ENCODE assay signal across 8 cellular contexts in the genomic region with DNA sequence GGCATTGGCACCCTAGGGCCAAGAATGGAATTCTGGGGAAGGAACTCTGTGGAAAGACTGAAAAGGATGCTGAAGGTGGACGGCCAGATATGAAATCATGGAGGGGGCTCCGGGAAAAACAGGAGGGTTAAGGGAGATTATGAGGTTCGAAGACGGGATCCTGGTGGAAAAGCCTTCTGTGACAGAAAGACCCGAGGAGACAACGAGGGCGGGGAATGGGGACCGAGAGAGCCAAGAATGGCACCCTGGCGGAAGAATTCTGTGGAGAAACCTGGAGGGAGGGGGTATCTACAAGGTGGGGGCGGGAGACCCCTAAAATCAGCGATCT. TPM values are rescaled to one million over a fixed set of nuclear protein-coding genes. Genes with fewer than 3 reads are reported as not detected.
DNase-seq lines count a peak whose midpoint lies in the region; ATAC-seq and TF ChIP-seq lines count a peak whose summit lies in the region.

No MANE protein-coding gene starts in this region.

- peaks cover 8% of the 10 kb centered on the region for H3K27me3 Mint-ChIP-seq in activated naive CD4-positive, alpha-beta T cell treated with anti-CD3 and anti-CD28 coated beads, Interleukin-2, amount 10 ng/mL, durations not matched to agents 7 days and 5 days
- no peaks in the 10 kb centered on the region for H3K27me3 Mint-ChIP-seq in activated naive CD8-positive, alpha-beta T cell

- peak overlapping the region; percentile 93 for H3K4me3 Mint-ChIP-seq in activated naive CD4-positive, alpha-beta T cell treated with anti-CD3 and anti-CD28 coated beads, Interleukin-2, amount 10 ng/mL, durations not matched to agents 7 days and 5 days
- H3K4me3 Mint-ChIP-seq in activated naive CD8-positive, alpha-beta T cell: peak overlapping the region; percentile 98

- peaks cover 31% of the 10 kb centered on the region for H3K36me3 Mint-ChIP-seq in activated naive CD4-positive, alpha-beta T cell treated with anti-CD3 and anti-CD28 coated beads, Interleukin-2, amount 10 ng/mL, durations not matched to agents 7 days and 5 days
- peaks cover 13% of the 10 kb centered on the region for H3K36me3 Mint-ChIP-seq in activated naive CD8-positive, alpha-beta T cell

- peak overlapping the region; percentile 92 for H3K27ac Mint-ChIP-seq in activated naive CD4-positive, alpha-beta T cell treated with anti-CD3 and anti-CD28 coated beads, Interleukin-2, amount 10 ng/mL, durations not matched to agents 7 days and 5 days
- peak overlapping the region; percentile 96 for H3K27ac Mint-ChIP-seq in activated naive CD8-positive, alpha-beta T cell

- 0 to 1% methylated on average over 11 of the region's 11 CpGs for WGBS in lower leg skin, 2 donors
- 0% methylated on average over 11 of the region's 11 CpGs for WGBS in urinary bladder

- no peak for TF ChIP-seq POLR2A in lower leg skin (IDR thresholded peaks at IDR 0.05)

- H3K9me3 Mint-ChIP-seq in activated naive CD4-positive, alpha-beta T cell treated with anti-CD3 and anti-CD28 coated beads, Interleukin-2, amount 10 ng/mL, durations not matched to agents 7 days and 5 days: no peaks in the 10 kb centered on the region
- no peaks in the 10 kb centered on the region for H3K9me3 Mint-ChIP-seq in activated naive CD8-positive, alpha-beta T cell (ENCODE audit: low read depth)

- CTCF ChIA-PET in activated naive CD4-positive, alpha-beta T cell treated with anti-CD3 and anti-CD28 coated beads, Interleukin-2, amount 10 ng/mL, durations not matched to agents 7 days and 5 days (lab: Charles Lee): no interaction called here

- no peak for DNase-seq in activated naive CD4-positive, alpha-beta T cell treated with anti-CD3 and anti-CD28 coated beads, Interleukin-2, amount 10 ng/mL, durations not matched to agents 7 days and 5 days
- no peak for DNase-seq in activated naive CD4-positive, alpha-beta T cell treated with Interleukin-2 at 50 U/mL for 16 hours
- no peak for DNase-seq in lower leg skin (ENCODE audit: low spot score in 2 of 2)
- no peak for DNase-seq in stimulated activated CD4-positive, alpha-beta T cell treated with anti-CD3 and anti-CD28 coated beads, Interleukin-12 subunit alpha, Interleukin-12 subunit beta, amount 100 ng/mL, for 4 hours
- DNase-seq in NCI-H1417 (lab: John Stamatoyannopoulos, UW): no peak

- no peaks in the 10 kb centered on the region for H3K36me3 ChIP-seq in urinary bladder (ENCODE audit: insufficient read depth)

- intact Hi-C loops in lower leg skin (cut with DNase I; ENCODE audit: low total_unique reads): no loop called here

- TF ChIP-seq CTCF in lower leg skin (IDR thresholded peaks at IDR 0.05): no peak

- ATAC-seq in GM18907 (IDR thresholded peaks at IDR 0.05; ENCODE audit: unreplicated experiment): no peak

- no peak overlapping the region for H3K27ac ChIP-seq in urinary bladder (ENCODE audit: low read depth)

- H3K4me1 Mint-ChIP-seq in activated naive CD4-positive, alpha-beta T cell treated with anti-CD3 and anti-CD28 coated beads, Interleukin-2, amount 10 ng/mL, durations not matched to agents 7 days and 5 days: peaks cover 48% of the 10 kb centered on the region
- peaks cover 40% of the 10 kb centered on the region for H3K4me1 Mint-ChIP-seq in activated naive CD8-positive, alpha-beta T cell (ENCODE audit: low read depth)

- H3K4me3 ChIP-seq in lower leg skin (ENCODE audit: low read depth, poor library complexity, severe bottlenecking): peak overlapping the region; percentile 61
- peak overlapping the region; percentile 79 for H3K4me3 ChIP-seq in urinary bladder (ENCODE audit: low read depth, low read length)

- H3K4me1 ChIP-seq in urinary bladder (ENCODE audit: insufficient read depth): no peaks in the 10 kb centered on the region

RNA-seq across cellular contexts. Expression of a gene that starts 0.4 kb away (rescaled TPM):
- total RNA-seq in lower leg skin (10 to 100 TPM; 10.2 to 16.1 (median 11.4) TPM), urinary bladder (5.6 TPM)
- polyA plus RNA-seq in urinary bladder: 9.3 TPM

RNA-seq across cellular contexts. Expression of a gene that starts 0.5 kb away (rescaled TPM):
- total RNA-seq in lower leg skin (1 to 10 TPM; 2.4 to 5.1 (median 4.3) TPM), urinary bladder (10.7 TPM)
- polyA plus RNA-seq in urinary bladder: 5.4 TPM

RNA-seq across cellular contexts. Expression of a gene that starts 38.6 kb away (rescaled TPM):
- total RNA-seq in lower leg skin (under 1 TPM in 1 of 4 donors, not detected in 3; 0.13 TPM), urinary bladder (3.5 TPM)
- polyA plus RNA-seq in urinary bladder: 13.1 TPM

RNA-seq across cellular contexts. Expression of a gene that starts 56.0 kb away (rescaled TPM):
- total RNA-seq in lower leg skin (10 to 100 TPM; 23.0 to 29.0 (median 25.3) TPM), urinary bladder (69.9 TPM)
- polyA plus RNA-seq in urinary bladder: 37.6 TPM
